In the genomic region with DNA sequence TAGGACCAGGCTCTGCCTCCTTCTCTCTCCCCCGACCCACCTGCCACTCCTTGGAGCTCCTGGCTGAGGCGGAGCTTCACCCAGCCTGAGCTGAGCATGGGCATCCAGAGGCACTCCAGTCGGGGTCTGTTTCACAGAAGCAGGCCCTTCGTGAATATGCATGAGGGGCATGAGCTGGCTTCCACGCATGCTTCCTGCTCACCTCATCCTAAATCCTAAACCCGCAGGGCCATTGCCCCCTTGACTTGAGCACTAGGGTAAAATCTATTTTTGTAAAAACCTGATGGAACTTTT, we compare ENCODE assay signal across 1 cellular context.
TF ChIP-seq lines count a peak whose summit lies in the region.

No MANE protein-coding gene starts in this region.

TF ChIP-seq in SK-N-SH treated with all-trans-retinoic acid at 6 μM for 48 hours, 23 proteins besides CTCF, POLR2A, EP300 and RAD21 (continued from another document):
- TF ChIP-seq, protein P1, sequence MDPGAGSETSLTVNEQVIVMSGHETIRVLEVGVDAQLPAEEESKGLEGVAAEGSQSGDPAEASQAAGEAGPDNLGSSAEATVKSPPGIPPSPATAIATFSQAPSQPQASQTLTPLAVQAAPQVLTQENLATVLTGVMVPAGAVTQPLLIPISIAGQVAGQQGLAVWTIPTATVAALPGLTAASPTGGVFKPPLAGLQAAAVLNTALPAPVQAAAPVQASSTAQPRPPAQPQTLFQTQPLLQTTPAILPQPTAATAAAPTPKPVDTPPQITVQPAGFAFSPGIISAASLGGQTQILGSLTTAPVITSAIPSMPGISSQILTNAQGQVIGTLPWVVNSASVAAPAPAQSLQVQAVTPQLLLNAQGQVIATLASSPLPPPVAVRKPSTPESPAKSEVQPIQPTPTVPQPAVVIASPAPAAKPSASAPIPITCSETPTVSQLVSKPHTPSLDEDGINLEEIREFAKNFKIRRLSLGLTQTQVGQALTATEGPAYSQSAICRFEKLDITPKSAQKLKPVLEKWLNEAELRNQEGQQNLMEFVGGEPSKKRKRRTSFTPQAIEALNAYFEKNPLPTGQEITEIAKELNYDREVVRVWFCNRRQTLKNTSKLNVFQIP (CRISPR knock-in tag; IDR thresholded peaks at IDR 0.05; ENCODE audit: borderline replicate concordance, low read depth): no peak
- TF ChIP-seq TCF4 (CRISPR knock-in tag; IDR thresholded peaks at IDR 0.05; ENCODE audit: borderline replicate concordance) (no peak), BACH2 (CRISPR knock-in tag; IDR thresholded peaks at IDR 0.05; ENCODE audit: borderline replicate concordance) (no peak)
